28 cellular contexts compared by ENCODE assay signal in the genomic region with DNA sequence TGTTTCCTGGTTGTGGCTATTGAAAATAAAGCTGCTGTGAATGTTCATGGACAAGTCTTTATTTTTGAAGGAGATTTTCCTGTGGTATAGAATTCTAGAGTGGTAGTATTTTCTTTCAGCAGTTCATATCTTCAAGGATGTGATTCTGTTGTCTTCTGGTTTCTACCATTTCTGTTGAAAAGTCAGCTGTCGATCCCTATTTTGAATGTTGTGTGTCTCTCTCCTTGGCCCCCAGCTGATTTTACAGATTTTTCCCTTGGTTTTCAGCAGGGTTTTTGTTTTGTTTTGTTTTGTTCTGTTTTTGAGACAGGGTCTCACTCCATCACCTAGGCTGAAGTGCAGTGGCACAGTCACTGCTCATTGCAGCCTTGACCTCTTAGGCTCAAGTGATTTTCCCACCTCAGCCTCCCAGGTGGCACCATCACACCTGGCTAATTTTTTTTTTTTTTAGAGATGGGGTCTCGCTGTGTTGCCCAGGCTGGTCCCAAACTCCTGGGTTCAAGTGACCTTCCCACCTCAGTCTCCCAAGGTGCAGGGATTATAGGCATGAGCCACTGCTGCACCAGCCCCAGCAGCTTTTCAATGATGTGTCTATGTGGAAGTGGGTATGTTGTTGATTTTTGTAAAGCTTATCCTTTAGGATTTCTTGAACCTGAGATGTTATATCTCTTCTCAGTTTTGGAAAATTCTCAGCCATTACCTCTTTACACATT. TPM values are rescaled to one million over a fixed set of nuclear protein-coding genes. Genes with fewer than 3 reads are reported as not detected.
"Had no signal": no experiment of that assay in that cellular context is flagged by ENCODE, and none has a peak within 500 bp of the region (broad histone marks: within the 10 kb centered on the region; RNA-seq: fewer than 3 reads in every experiment).

No MANE protein-coding gene starts in this region.

- H3K79me2 ChIP-seq: parathyroid adenoma had no signal

- H3K27ac Mint-ChIP-seq: naive thymus-derived CD4-positive, alpha-beta T cell; natural killer cell; nephron; neural progenitor cell; progenitor cell of endocrine pancreas; stimulated activated effector memory CD8-positive, alpha-beta T cell treated with anti-CD3 and anti-CD28 coated beads, Interleukin-12 subunit alpha, Interleukin-12 subunit beta, amount 100 ng/mL, for 72 hours; stimulated activated naive B cell treated with anti-CD40 and anti-IgM and Interleukin-4, amounts not matched to agents 10 μg/mL and 1 μg/mL and 100 μg/mL, for 72 hours; stimulated activated naive CD8-positive, alpha-beta T cell treated with anti-CD3 and anti-CD28 coated beads, Interleukin-15, Interleukin-2, amounts not matched to agents 100 ng/mL and 50 ng/mL, for 24 hours; type B pancreatic cell had no signal

- H3K9me3 Mint-ChIP-seq: naive thymus-derived CD4-positive, alpha-beta T cell; natural killer cell; stimulated activated effector memory CD8-positive, alpha-beta T cell treated with anti-CD3 and anti-CD28 coated beads, Interleukin-12 subunit alpha, Interleukin-12 subunit beta, amount 100 ng/mL, for 72 hours; stimulated activated naive CD8-positive, alpha-beta T cell treated with anti-CD3 and anti-CD28 coated beads, Interleukin-15, Interleukin-2, amounts not matched to agents 100 ng/mL and 50 ng/mL, for 24 hours; type B pancreatic cell had no signal

- H3K4me1 ChIP-seq: neural progenitor cell, parathyroid adenoma, psoas muscle, stomach, tibial nerve, upper lobe of right lung, uterus had no signal

- H3K4me1 Mint-ChIP-seq: naive thymus-derived CD4-positive, alpha-beta T cell; natural killer cell; nephron; neural progenitor cell; stimulated activated effector memory CD8-positive, alpha-beta T cell treated with anti-CD3 and anti-CD28 coated beads, Interleukin-12 subunit alpha, Interleukin-12 subunit beta, amount 100 ng/mL, for 72 hours; stimulated activated naive B cell treated with anti-CD40 and anti-IgM and Interleukin-4, amounts not matched to agents 10 μg/mL and 1 μg/mL and 100 μg/mL, for 72 hours had no signal

- H3K9me3 ChIP-seq: ovary, psoas muscle, stomach, thoracic aorta, thyroid gland, tibial nerve, upper lobe of right lung, uterus had no signal

- H3K4me3 Mint-ChIP-seq: naive thymus-derived CD4-positive, alpha-beta T cell; natural killer cell; nephron; neural progenitor cell; stimulated activated effector memory CD8-positive, alpha-beta T cell treated with anti-CD3 and anti-CD28 coated beads, Interleukin-12 subunit alpha, Interleukin-12 subunit beta, amount 100 ng/mL, for 72 hours; stimulated activated naive B cell treated with anti-CD40 and anti-IgM and Interleukin-4, amounts not matched to agents 10 μg/mL and 1 μg/mL and 100 μg/mL, for 72 hours; stimulated activated naive CD8-positive, alpha-beta T cell treated with anti-CD3 and anti-CD28 coated beads, Interleukin-15, Interleukin-2, amounts not matched to agents 100 ng/mL and 50 ng/mL, for 24 hours; type B pancreatic cell had no signal

- H3K27me3 ChIP-seq: neural progenitor cell, ovary, stomach, thyroid gland, tibial nerve, upper lobe of right lung, uterus had no signal

- H3K27me3 Mint-ChIP-seq: naive thymus-derived CD4-positive, alpha-beta T cell; stimulated activated naive B cell treated with anti-CD40 and anti-IgM and Interleukin-4, amounts not matched to agents 10 μg/mL and 1 μg/mL and 100 μg/mL, for 72 hours; stimulated activated naive CD8-positive, alpha-beta T cell treated with anti-CD3 and anti-CD28 coated beads, Interleukin-15, Interleukin-2, amounts not matched to agents 100 ng/mL and 50 ng/mL, for 24 hours; type B pancreatic cell had no signal

- H3K4me3 ChIP-seq: neural progenitor cell, ovary, psoas muscle, skin epidermis, stomach, thoracic aorta, thyroid gland, tibial nerve, upper lobe of right lung, uterus had no signal

- H3K4me2 ChIP-seq: neural progenitor cell had no signal

- H3K9ac ChIP-seq: neural progenitor cell, parathyroid adenoma had no signal

- DNase-seq: naive thymus-derived CD4-positive, alpha-beta T cell; natural killer cell; occipital lobe; ovary; posterior cingulate gyrus; psoas muscle; right cardiac atrium; stimulated activated CD4-positive, alpha-beta T cell treated with anti-CD3 and anti-CD28 coated beads, Interleukin-15, amount 100 ng/mL, for 24 hours; stimulated activated CD4-positive, alpha-beta T cell treated with anti-CD3 and anti-CD28 coated beads, Interleukin-2, amount 100 ng/mL, for 24 hours; stimulated activated CD4-positive, alpha-beta T cell treated with anti-CD3 and anti-CD28 coated beads, Interleukin-2, amount 100 ng/mL, for 48 hours; stimulated activated CD4-positive, alpha-beta T cell treated with anti-CD3 and anti-CD28 coated beads, Interleukin-4, amount 100 ng/mL, for 24 hours; stimulated activated naive B cell treated with anti-CD40 and anti-IgM and Interleukin-4, amounts not matched to agents 10 μg/mL and 1 μg/mL and 100 μg/mL, for 72 hours; stimulated activated naive CD4-positive, alpha-beta T cell treated with Interleukin-2 at 50 U/mL for 16 hours; stomach; thyroid gland; upper lobe of right lung; uterus had no signal

- H3K36me3 ChIP-seq: neural progenitor cell, ovary, thoracic aorta, thyroid gland, upper lobe of right lung, uterus had no signal

- ATAC-seq: naive thymus-derived CD4-positive, alpha-beta T cell; natural killer cell; psoas muscle; right cardiac atrium; sciatic nerve; stimulated activated effector memory CD8-positive, alpha-beta T cell treated with anti-CD3 and anti-CD28 coated beads, Interleukin-12 subunit alpha, Interleukin-12 subunit beta, amount 100 ng/mL, for 72 hours; stimulated activated naive B cell treated with anti-CD40 and anti-IgM and Interleukin-4, amounts not matched to agents 10 μg/mL and 1 μg/mL and 100 μg/mL, for 72 hours; upper lobe of right lung had no signal

- H3K27ac ChIP-seq: neural progenitor cell, ovary, parathyroid adenoma, psoas muscle, skin epidermis, stomach, thoracic aorta, thyroid gland, tibial nerve, upper lobe of right lung, uterus had no signal

- H2AFZ ChIP-seq: neural progenitor cell, parathyroid adenoma had no signal

- H3K36me3 Mint-ChIP-seq: naive thymus-derived CD4-positive, alpha-beta T cell; natural killer cell; stimulated activated effector memory CD8-positive, alpha-beta T cell treated with anti-CD3 and anti-CD28 coated beads, Interleukin-12 subunit alpha, Interleukin-12 subunit beta, amount 100 ng/mL, for 72 hours; type B pancreatic cell had no signal

RNA-seq across cellular contexts. Expression of a gene that starts 28.1 kb away (rescaled TPM):
- polyA plus RNA-seq: naive thymus-derived CD4-positive, alpha-beta T cell had no signal
